ENCODE assay signal across 15 cellular contexts in the genomic region with DNA sequence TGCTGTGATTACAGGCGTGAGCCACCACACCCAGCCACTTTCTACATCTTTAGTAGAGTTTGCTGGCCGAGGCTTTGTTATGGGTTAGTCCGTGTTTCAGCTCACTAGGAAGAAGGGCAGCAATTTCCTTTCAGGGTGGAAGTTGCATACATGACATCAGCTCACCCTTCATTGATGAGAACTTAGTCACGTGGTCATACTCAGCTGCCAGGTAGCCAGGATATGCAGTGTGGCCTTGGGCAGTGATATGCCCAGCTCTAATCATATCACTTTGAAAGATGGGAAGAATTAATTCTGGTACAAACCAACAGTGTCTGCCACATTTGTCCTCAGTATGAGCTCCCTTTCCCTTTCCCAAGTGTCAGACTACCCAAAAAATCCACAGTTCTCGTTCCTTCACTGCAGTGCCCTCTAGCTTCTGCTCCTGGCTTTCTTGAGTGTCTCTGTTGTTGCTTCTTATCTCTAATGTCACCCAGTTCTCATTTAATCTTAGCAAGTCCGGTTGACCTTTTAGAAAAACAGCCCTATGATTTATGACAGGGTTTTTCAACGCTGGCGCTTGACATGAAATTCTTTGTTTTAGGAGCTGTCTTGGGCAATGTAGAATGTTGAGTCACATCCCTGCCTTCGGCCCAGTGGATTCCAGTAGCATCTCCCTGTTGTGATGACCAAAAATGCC.
A peak's percentile ranks its signal among the peaks of the same experiment; 100 is the strongest.
DNase-seq lines count a peak whose midpoint lies in the region; ATAC-seq and TF ChIP-seq lines count a peak whose summit lies in the region.
"Had no signal": no experiment of that assay in that cellular context is flagged by ENCODE, and none has a peak within 500 bp of the region (broad histone marks: within the 10 kb centered on the region; RNA-seq: fewer than 3 reads in every experiment).

No MANE protein-coding gene starts in this region.

- ATAC-seq in GM18519 (IDR thresholded peaks at IDR 0.05; ENCODE audit: low FRiP score, unreplicated experiment): no peak
- ATAC-seq: activated T-cell treated with anti-CD3 and anti-CD28 coated beads, Interleukin-2, amount 50 U/mL, for 4 hours had no signal

- H2AFZ ChIP-seq in hepatocyte: no peak overlapping the region

- H3K27ac ChIP-seq in WERI-Rb-1 (no peak overlapping the region), hepatocyte (no peak overlapping the region)
- H3K27ac ChIP-seq: epithelial cell of prostate, spleen, upper lobe of left lung had no signal

- no peaks in the 10 kb centered on the region for H3K36me3 ChIP-seq in WERI-Rb-1
- no peaks in the 10 kb centered on the region for H3K36me3 ChIP-seq in hepatocyte (replicated peaks; ENCODE audit: insufficient read depth, low read depth)
- H3K36me3 ChIP-seq: spleen, upper lobe of left lung had no signal

- no peaks in the 10 kb centered on the region for H3K27me3 ChIP-seq in WERI-Rb-1 (ENCODE audit: insufficient read depth, low read depth, severe bottlenecking)
- H3K27me3 ChIP-seq in hepatocyte: no peaks in the 10 kb centered on the region
- H3K27me3 ChIP-seq: spleen, upper lobe of left lung had no signal

- H3K4me2 ChIP-seq in hepatocyte: no peak overlapping the region

- no peaks in the 10 kb centered on the region for H3K79me2 ChIP-seq in hepatocyte

- in situ Hi-C loops in GM13976 (cut with MboI; ENCODE audit: low sequenced_read_pairs, unreplicated experiment): no loop called here

- peak; percentile 71 for DNase-seq in AG08395 (ENCODE audit: low spot score)
- peak; percentile 46 for DNase-seq in HCEC 1CT
- DNase-seq in WERI-Rb-1: no peak
- peak; percentile 20 for DNase-seq in hepatocyte (ENCODE audit: low spot score)
- no peak for DNase-seq in GM13976 (ENCODE audit: low spot score)
- DNase-seq in NCI-H446 treated with DMSO at 0.1 percent for 48 hours (lab: John Stamatoyannopoulos, UW): no peak
- no peak for DNase-seq in hepatic stellate cell (ENCODE audit: low spot score)
- DNase-seq: activated T-cell treated with anti-CD3 and anti-CD28 coated beads, Interleukin-2, amount 50 U/mL, for 4 hours; C1 segment of cervical spinal cord; NCI-H2227 treated with DMSO at 0.1 percent for 48 hours; Right ventricle myocardium superior; spleen; upper lobe of left lung had no signal

- H3K9me2 ChIP-seq in hepatocyte (replicated peaks; ENCODE audit: insufficient read depth): no peaks in the 10 kb centered on the region

- H3K9me3 ChIP-seq in WERI-Rb-1 (ENCODE audit: severe bottlenecking) (no peaks in the 10 kb centered on the region), hepatocyte (ENCODE audit: low read depth) (no peaks in the 10 kb centered on the region)
- H3K9me3 ChIP-seq: spleen, upper lobe of left lung had no signal

- no peak overlapping the region for H3K4me3 ChIP-seq in WERI-Rb-1 (ENCODE audit: low read depth, low read length)
- H3K4me3 ChIP-seq in hepatocyte: no peak overlapping the region
- H3K4me3 ChIP-seq: spleen, upper lobe of left lung had no signal

- WGBS in hepatocyte (ENCODE audit: low lambda C conversion rate, missing lambda C conversion rate): 65% methylated on average over 9 of the region's 9 CpGs

- no peaks in the 10 kb centered on the region for H4K20me1 ChIP-seq in hepatocyte (ENCODE audit: insufficient read depth, poor library complexity, severe bottlenecking)

- H3K4me1 ChIP-seq in hepatocyte (ENCODE audit: insufficient read depth): no peaks in the 10 kb centered on the region
- H3K4me1 ChIP-seq: spleen, upper lobe of left lung had no signal

- TF ChIP-seq CTCF in WERI-Rb-1 (IDR thresholded peaks at IDR 0.05; ENCODE audit: low read depth, low read length) (peak; percentile 25; the same call in 1 of the 2 replicates), hepatocyte (IDR thresholded peaks at IDR 0.05; ENCODE audit: poor library complexity) (peak; percentile 37), GM13976 (IDR thresholded peaks at IDR 0.05; ENCODE audit: borderline replicate concordance, control extremely low read depth, extremely low read depth, insufficient read depth, missing control alignments) (no peak)

Comparison
In these comparisons a context has a peak if more than half of its experiments do, and no peak if none do; other contexts are left out.
1. DNase-seq: peak in AG08395 (single experiment), HCEC 1CT (single experiment) and hepatocyte (single experiment); none in WERI-Rb-1 (single experiment), GM13976 (single experiment), NCI-H446 treated with DMSO at 0.1 percent for 48 hours (single experiment) and hepatic stellate cell (single experiment).